Comparison of ENCODE assay signal across 18 cellular contexts in genomic region chr7:34838329-34838728, GRCh38.
DNase-seq lines count a peak whose midpoint lies in the region; ATAC-seq lines count a peak whose summit lies in the region.
"Had no signal": no experiment of that assay in that cellular context is flagged by ENCODE, and none has a peak within 500 bp of the region (broad histone marks: within the 10 kb centered on the region; RNA-seq: fewer than 3 reads in every experiment).

No MANE protein-coding gene starts in this region.

- no peaks in the 10 kb centered on the region for H3K36me3 ChIP-seq in mesendoderm (ENCODE audit: control insufficient read depth, insufficient read depth, low read length)
- H3K36me3 ChIP-seq: SJSA1, stomach had no signal

- no CpG with 5 or more reads among the region's 5 CpGs for WGBS in mesendoderm (ENCODE audit: extremely low coverage, insufficient coverage, low lambda C conversion rate)

- H3K18ac ChIP-seq in mesendoderm (ENCODE audit: low read length): no peak overlapping the region

- no peak overlapping the region for H3K9ac ChIP-seq in mesendoderm (ENCODE audit: low read length)
- H3K9ac ChIP-seq: parathyroid adenoma had no signal

- no peak overlapping the region for H2AK5ac ChIP-seq in mesendoderm (ENCODE audit: low read length)

- H3K4me1 ChIP-seq in mesendoderm (ENCODE audit: control insufficient read depth, low read depth, low read length): peaks cover 6% of the 10 kb centered on the region
- H3K4me1 ChIP-seq: parathyroid adenoma, SJSA1, stomach had no signal

- no peak overlapping the region for H3K23ac ChIP-seq in mesendoderm (ENCODE audit: low read length)

- H2BK120ac ChIP-seq in mesendoderm (ENCODE audit: low read depth, low read length): no peak overlapping the region

- H4K5ac ChIP-seq in mesendoderm (ENCODE audit: low read length): no peak overlapping the region

- no peak overlapping the region for H3K4me2 ChIP-seq in mesendoderm (ENCODE audit: low read length)

- H2BK15ac ChIP-seq in mesendoderm (replicated peaks; ENCODE audit: low read depth): no peak overlapping the region

- H3K4ac ChIP-seq in mesendoderm (ENCODE audit: low read depth, low read length): no peak overlapping the region

- peak; percentile 97 for DNase-seq in DMS 273 treated with DMSO at 0.1 percent for 48 hours (lab: John Stamatoyannopoulos, UW)
- peak in 2 of 3 experiments; percentile 58 to 90 for DNase-seq in NCI-H1417 (lab: John Stamatoyannopoulos, UW)
- peak; percentile 56 for DNase-seq in RPMI7951 (ENCODE audit: low read depth)
- peak; percentile 59 for DNase-seq in mesendoderm
- no peak for DNase-seq in COLO668 (lab: John Stamatoyannopoulos, UW; ENCODE audit: unreplicated experiment)
- DNase-seq: activated CD4-positive, CD25-positive, alpha-beta regulatory T cell; activated naive CD8-positive, alpha-beta T cell treated with anti-CD3 and anti-CD28 coated beads, Interleukin-2, amount 50 U/mL, for 24 hours; head of caudate nucleus; immature natural killer cell; KBM-7; mammary epithelial cell; naive thymus-derived CD4-positive, alpha-beta T cell; stomach had no signal

- no peak overlapping the region for H4K8ac ChIP-seq in mesendoderm (ENCODE audit: low read depth, low read length)

- H3K4me3 ChIP-seq in mesendoderm (ENCODE audit: low read length): no peak overlapping the region
- H3K4me3 ChIP-seq: SJSA1, stomach had no signal

- no peak overlapping the region for H3K27ac ChIP-seq in mesendoderm (ENCODE audit: low read depth, low read length)
- H3K27ac ChIP-seq: parathyroid adenoma, SJSA1, stomach had no signal

- no peak for ATAC-seq in HG02884 (IDR thresholded peaks at IDR 0.05; ENCODE audit: unreplicated experiment)
- ATAC-seq in GM18519 (IDR thresholded peaks at IDR 0.05; ENCODE audit: low FRiP score, unreplicated experiment): no peak
- ATAC-seq: activated naive CD8-positive, alpha-beta T cell treated with anti-CD3 and anti-CD28 coated beads, Interleukin-2, amount 50 U/mL, for 24 hours; activated T-helper 17 cell treated with anti-CD3 and anti-CD28 coated beads, Interleukin-2, amount 50 U/mL, for 72 hours; naive thymus-derived CD4-positive, alpha-beta T cell had no signal

- H3K79me1 ChIP-seq in mesendoderm (ENCODE audit: low read length): no peaks in the 10 kb centered on the region

- no peak overlapping the region for H2BK5ac ChIP-seq in mesendoderm (ENCODE audit: low read length)

- H3K27me3 ChIP-seq in mesendoderm (ENCODE audit: insufficient read depth, low read length, poor library complexity): no peaks in the 10 kb centered on the region
- H3K27me3 ChIP-seq: SJSA1 had no signal

- H3K79me2 ChIP-seq in mesendoderm (ENCODE audit: control insufficient read depth, insufficient read depth, low read length): no peaks in the 10 kb centered on the region
- H3K79me2 ChIP-seq: parathyroid adenoma had no signal

- no peak overlapping the region for H3K56ac ChIP-seq in mesendoderm (ENCODE audit: low read length)
